ENCODE assay signal across 8 cellular contexts in genomic region chr19:44653977-44654784, GRCh38. TPM values are rescaled to one million over a fixed set of nuclear protein-coding genes. Genes with fewer than 3 reads are reported as not detected.
DNase-seq lines count a peak whose midpoint lies in the region; ATAC-seq and TF ChIP-seq lines count a peak whose summit lies in the region.

No MANE protein-coding gene starts in this region.

- H3K36me3 ChIP-seq in SJCRH30 (peaks cover 63% of the 10 kb centered on the region), spleen (peaks cover 0 to 89% (median 24%) of the 10 kb centered on the region in 6 donors)

- TF ChIP-seq POLR2A in spleen (IDR thresholded peaks at IDR 0.05) = no peak

- peaks cover 7% of the 10 kb centered on the region for H3K4me1 Mint-ChIP-seq in activated naive CD4-positive, alpha-beta T cell treated with anti-CD3 and anti-CD28 coated beads for 36 hours (ENCODE audit: low read depth)

- CTCF ChIA-PET in activated naive CD4-positive, alpha-beta T cell treated with anti-CD3 and anti-CD28 coated beads for 36 hours (lab: Charles Lee) = interaction anchor here (0.6 to 4.9 kb wide), 22 partner anchors 10 to 1158 kb away, joined by 3 to 33 read pairs (median 3); no protein-coding TSS in a partner anchor

- intact Hi-C loops in activated naive CD4-positive, alpha-beta T cell treated with anti-CD3 and anti-CD28 coated beads for 36 hours (cut with micrococcal nuclease) = loop anchor here (1.0 to 10.0 kb wide), 4 partner anchors 38 to 191 kb away; partner anchors contain the start of gene NECTIN2
- intact Hi-C loops in left cardiac atrium (cut with DNase I) (loop anchor here in 1 of 2 donors (5.0 kb wide), 1 partner anchor 67 kb away; no protein-coding TSS in a partner anchor), spleen (cut with DNase I; ENCODE audit: low total_unique reads) (no loop called here)

- peak; percentile 65 to 90 (median 75) for TF ChIP-seq CTCF in spleen (IDR thresholded peaks at IDR 0.05 in 8 of 11, conservative IDR thresholded peaks at IDR 0.05 in 3 of 11)

- H3K4me3 Mint-ChIP-seq in activated naive CD4-positive, alpha-beta T cell treated with anti-CD3 and anti-CD28 coated beads for 36 hours = no peak overlapping the region

- H3K9me3 Mint-ChIP-seq in activated naive CD4-positive, alpha-beta T cell treated with anti-CD3 and anti-CD28 coated beads for 36 hours = no peaks in the 10 kb centered on the region

- no peak overlapping the region for H3K27ac ChIP-seq in SJCRH30
- H3K27ac ChIP-seq in spleen = no peak overlapping the region

- peaks cover 12% of the 10 kb centered on the region for H3K36me3 Mint-ChIP-seq in activated naive CD4-positive, alpha-beta T cell treated with anti-CD3 and anti-CD28 coated beads for 36 hours (ENCODE audit: low read depth)

- H3K9me3 ChIP-seq in SJCRH30 (replicated peaks) (no peaks in the 10 kb centered on the region), spleen (no peaks in the 10 kb centered on the region)

- H3K27ac Mint-ChIP-seq in activated naive CD4-positive, alpha-beta T cell treated with anti-CD3 and anti-CD28 coated beads for 36 hours = no peak overlapping the region

- H3K27me3 ChIP-seq in SJCRH30 (no peaks in the 10 kb centered on the region), spleen (replicated peaks in 1 of 7) (no peaks in the 10 kb centered on the region)

- H3K27me3 Mint-ChIP-seq in activated naive CD4-positive, alpha-beta T cell treated with anti-CD3 and anti-CD28 coated beads for 36 hours (ENCODE audit: low read depth) = peaks cover 2% of the 10 kb centered on the region

- ATAC-seq in HG02973 (IDR thresholded peaks at IDR 0.05; ENCODE audit: unreplicated experiment) (peak; percentile 83), left cardiac atrium (peak; percentile 71 to 79)

- DNase-seq in NCI-H1417 (lab: John Stamatoyannopoulos, UW) (peak in 2 of 3 experiments; percentile 47 to 62), NCI-H1417 treated with DMSO at 0.1 percent for 48 hours (lab: John Stamatoyannopoulos, UW) (no peak), SJCRH30 (peak; percentile 89 to 90), left cardiac atrium (peak; percentile 78), spleen (peak; percentile 95), cerebellar nuclear complex (lab: John Stamatoyannopoulos, UW) (no peak)
- DNase-seq in activated naive CD4-positive, alpha-beta T cell treated with anti-CD3 and anti-CD28 coated beads for 36 hours = peak; percentile 91

- WGBS in spleen, 5 donors = 32 to 38% (median 33%) methylated on average over 16 of the region's 16 CpGs

- H3K4me3 ChIP-seq in SJCRH30 (no peak overlapping the region), spleen (no peak overlapping the region)

- no peaks in the 10 kb centered on the region for H3K4me1 ChIP-seq in SJCRH30
- H3K4me1 ChIP-seq in spleen = peaks cover 2 to 25% (median 13%) of the 10 kb centered on the region in 6 donors

RNA-seq across cellular contexts. Expression of gene PVR, which starts 10.5 kb away (rescaled TPM):
- total RNA-seq in SJCRH30 (2014; rRNA removed; shearing (Covaris generic)) = 42.2 and 45.4 TPM in 2 replicates
- total RNA-seq in activated naive CD4-positive, alpha-beta T cell treated with anti-CD3 and anti-CD28 coated beads for 36 hours = 1 to 10 TPM; 8.9 to 9.8 TPM
- total RNA-seq in left cardiac atrium (10 to 100 TPM; 27.5 to 64.7 TPM), spleen (10 to 100 TPM; 10.2 to 18.4 (median 15.9) TPM)
- polyA plus RNA-seq in spleen = 1 to 10 TPM; 2.0 to 6.1 (median 3.5) TPM

RNA-seq across cellular contexts. Expression of gene CEACAM19, which starts 17.1 kb away (rescaled TPM):
- 2.4 and 2.5 TPM in 2 replicates for total RNA-seq in SJCRH30 (2014; rRNA removed; shearing (Covaris generic))
- total RNA-seq in activated naive CD4-positive, alpha-beta T cell treated with anti-CD3 and anti-CD28 coated beads for 36 hours = under 1 TPM; 0.17 to 0.27 TPM
- total RNA-seq in left cardiac atrium (1 to 10 TPM; 2.4 to 6.2 TPM), spleen (1 to 10 TPM; 2.3 to 6.8 (median 4.3) TPM)
- 1 to 10 TPM; 1.0 to 3.9 (median 3.5) TPM for polyA plus RNA-seq in spleen

RNA-seq across cellular contexts. Expression of gene IGSF23, which starts 40.8 kb away (rescaled TPM):
- not detected in 2 replicates for total RNA-seq in SJCRH30 (2014; rRNA removed; shearing (Covaris generic))
- not detected for total RNA-seq in activated naive CD4-positive, alpha-beta T cell treated with anti-CD3 and anti-CD28 coated beads for 36 hours
- total RNA-seq in left cardiac atrium (not detected), spleen (not detected)
- polyA plus RNA-seq in spleen = not detected

RNA-seq across cellular contexts. Expression of gene CEACAM16, which starts 44.8 kb away (rescaled TPM):
- 0.18 and 0.73 TPM in 2 replicates for total RNA-seq in SJCRH30 (2014; rRNA removed; shearing (Covaris generic))
- not detected for total RNA-seq in activated naive CD4-positive, alpha-beta T cell treated with anti-CD3 and anti-CD28 coated beads for 36 hours
- total RNA-seq in left cardiac atrium (not detected), spleen (not detected)
- not detected for polyA plus RNA-seq in spleen

Comparison
In these comparisons a context has a peak if more than half of its experiments do, and no peak if none do; other contexts are left out.
1. DNase-seq: peak in NCI-H1417 (2 of 3), SJCRH30 (2 of 2), activated naive CD4-positive, alpha-beta T cell treated with anti-CD3 and anti-CD28 coated beads for 36 hours (single experiment), left cardiac atrium (single experiment) and spleen (single experiment); none in NCI-H1417 treated with DMSO at 0.1 percent for 48 hours (single experiment) and cerebellar nuclear complex (0 of 2).